1 cellular context compared by ENCODE assay signal in genomic region chr11:44271286-44271685, GRCh38.
TF ChIP-seq lines count a peak whose summit lies in the region.

No MANE protein-coding gene starts in this region.

TF ChIP-seq in H1, 55 proteins besides CTCF, POLR2A, EP300 and RAD21:
- TF ChIP-seq NRF1 (IDR thresholded peaks at IDR 0.05; ENCODE audit: low read depth, low read length): no peak
- no peak for TF ChIP-seq GABPA (IDR thresholded peaks at IDR 0.05; ENCODE audit: borderline replicate concordance, insufficient read depth, low read length)
- 0 out of 2 replicates have a peak, but pooled peaks have one; percentile 16 for TF ChIP-seq KDM1A (IDR thresholded peaks at IDR 0.05; ENCODE audit: borderline replicate concordance, low read length)
- no peak for TF ChIP-seq SIRT6 (IDR thresholded peaks at IDR 0.05; ENCODE audit: low read length)
